Comparison of ENCODE assay signal across 16 cellular contexts in the genomic region with DNA sequence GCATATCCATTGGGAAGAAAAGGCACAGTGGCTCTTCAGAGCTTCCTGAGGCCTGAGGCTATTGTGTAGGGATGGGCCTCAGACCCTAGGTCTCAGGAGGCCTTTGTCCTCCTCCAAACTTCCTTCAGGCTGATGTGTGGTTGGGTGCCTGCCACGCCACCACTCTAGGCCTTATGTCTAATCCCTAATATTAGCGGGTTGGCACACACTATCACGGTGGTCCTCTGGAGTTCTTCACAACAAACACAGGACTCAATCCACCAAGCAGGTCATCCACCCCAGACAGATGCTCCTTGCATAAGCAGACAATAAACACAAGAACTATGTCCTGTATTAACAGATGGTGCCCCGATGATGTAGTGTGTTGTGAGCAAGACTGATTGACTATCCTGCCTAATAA. TPM values are rescaled to one million over a fixed set of nuclear protein-coding genes. Genes with fewer than 3 reads are reported as not detected.
DNase-seq lines count a peak whose midpoint lies in the region; ATAC-seq and TF ChIP-seq lines count a peak whose summit lies in the region.
"Had no signal": no experiment of that assay in that cellular context is flagged by ENCODE, and none has a peak within 500 bp of the region (broad histone marks: within the 10 kb centered on the region; RNA-seq: fewer than 3 reads in every experiment).

No MANE protein-coding gene starts in this region.

- H3K9me3 ChIP-seq in endodermal cell (ENCODE audit: control insufficient read depth, low read length): no peaks in the 10 kb centered on the region
- H3K9me3 ChIP-seq: A549, HAP-1 had no signal

- intact Hi-C loops in sciatic nerve (cut with DNase I): no loop called here
- intact Hi-C loops in activated naive CD4-positive, alpha-beta T cell treated with anti-CD3 and anti-CD28 coated beads for 36 hours (cut with micrococcal nuclease): no loop called here

- H3K4me3 ChIP-seq in endodermal cell (ENCODE audit: low read length): no peak overlapping the region
- H3K4me3 ChIP-seq: A549, HAP-1, K562 had no signal

- peaks cover 7% of the 10 kb centered on the region for H3K27me3 Mint-ChIP-seq in endodermal cell (ENCODE audit: insufficient read depth)
- peaks cover 19% of the 10 kb centered on the region for H3K27me3 Mint-ChIP-seq in activated naive CD4-positive, alpha-beta T cell treated with anti-CD3 and anti-CD28 coated beads for 36 hours (ENCODE audit: low read depth)

- no peaks in the 10 kb centered on the region for H3K4me1 Mint-ChIP-seq in endodermal cell
- no peaks in the 10 kb centered on the region for H3K4me1 Mint-ChIP-seq in activated naive CD4-positive, alpha-beta T cell treated with anti-CD3 and anti-CD28 coated beads for 36 hours (ENCODE audit: low read depth)
- H3K4me1 Mint-ChIP-seq: CD4-positive, CD25-positive, alpha-beta regulatory T cell had no signal

- TF ChIP-seq CTCF in endodermal cell (conservative IDR thresholded peaks at IDR 0.05): no peak

- peaks cover 10% of the 10 kb centered on the region for H3K27me3 ChIP-seq in endodermal cell (ENCODE audit: control insufficient read depth, insufficient read depth, low read length, poor library complexity, severe bottlenecking)

- no peak overlapping the region for H3K9ac ChIP-seq in endodermal cell (ENCODE audit: extremely low read depth, low read length, poor library complexity, severe bottlenecking)

- CTCF ChIA-PET in activated naive CD4-positive, alpha-beta T cell treated with anti-CD3 and anti-CD28 coated beads for 36 hours (lab: Charles Lee): no interaction called here

- no peaks in the 10 kb centered on the region for H3K4me1 ChIP-seq in endodermal cell (ENCODE audit: control insufficient read depth, insufficient read depth, low read length)
- H3K4me1 ChIP-seq: A549, HAP-1 had no signal

- H3K9me3 Mint-ChIP-seq in endodermal cell: no peaks in the 10 kb centered on the region
- no peaks in the 10 kb centered on the region for H3K9me3 Mint-ChIP-seq in activated naive CD4-positive, alpha-beta T cell treated with anti-CD3 and anti-CD28 coated beads for 36 hours

- no peaks in the 10 kb centered on the region for H3K36me3 ChIP-seq in endodermal cell (ENCODE audit: control insufficient read depth, insufficient read depth, low read length)
- H3K36me3 ChIP-seq: HAP-1 had no signal

- H3K36me3 Mint-ChIP-seq in endodermal cell (ENCODE audit: low read depth): no peaks in the 10 kb centered on the region
- no peaks in the 10 kb centered on the region for H3K36me3 Mint-ChIP-seq in activated naive CD4-positive, alpha-beta T cell treated with anti-CD3 and anti-CD28 coated beads for 36 hours (ENCODE audit: low read depth)
- H3K36me3 Mint-ChIP-seq: CD4-positive, CD25-positive, alpha-beta regulatory T cell had no signal

- 95 to 100% methylated on average over 1 to 4 of the region's 4 CpGs for WGBS in endodermal cell (ENCODE audit: insufficient coverage in 1 of 2, insufficient read length in 1 of 2), 2 experiments

- H3K4me3 Mint-ChIP-seq in endodermal cell: no peak overlapping the region
- no peak overlapping the region for H3K4me3 Mint-ChIP-seq in activated naive CD4-positive, alpha-beta T cell treated with anti-CD3 and anti-CD28 coated beads for 36 hours
- H3K4me3 Mint-ChIP-seq: CD4-positive, CD25-positive, alpha-beta regulatory T cell had no signal

- peak; percentile 76 for DNase-seq in DMS 273 (lab: John Stamatoyannopoulos, UW; ENCODE audit: unreplicated experiment)
- DNase-seq in NCI-H69 (lab: John Stamatoyannopoulos, UW): peak; percentile 23
- no peak for DNase-seq in endodermal cell
- no peak for DNase-seq in sciatic nerve (ENCODE audit: low spot score)
- no peak for DNase-seq in HT-29 (ENCODE audit: low spot score)
- DNase-seq in NCI-H1092 (lab: John Stamatoyannopoulos, UW): no peak
- DNase-seq in activated naive CD4-positive, alpha-beta T cell treated with anti-CD3 and anti-CD28 coated beads for 36 hours: no peak
- DNase-seq: CD4-positive, CD25-positive, alpha-beta regulatory T cell; DMS79 had no signal

- no peak overlapping the region for H3K27ac Mint-ChIP-seq in endodermal cell
- H3K27ac Mint-ChIP-seq in activated naive CD4-positive, alpha-beta T cell treated with anti-CD3 and anti-CD28 coated beads for 36 hours: no peak overlapping the region
- H3K27ac Mint-ChIP-seq: CD4-positive, CD25-positive, alpha-beta regulatory T cell had no signal

- peak overlapping the region; percentile 48 for H3K27ac ChIP-seq in endodermal cell (ENCODE audit: low read depth, low read length)
- H3K27ac ChIP-seq: A549, HL-60 had no signal

- ATAC-seq in sciatic nerve (peak; percentile 67), GM18907 (IDR thresholded peaks at IDR 0.05; ENCODE audit: unreplicated experiment) (no peak)
- ATAC-seq: A549, K562 had no signal

RNA-seq across cellular contexts. Expression of a gene that starts 31.0 kb away (rescaled TPM):
- total RNA-seq in endodermal cell (1 to 10 TPM; 4.4 to 5.5 TPM), sciatic nerve (not detected)
- 1.2 TPM for polyA plus RNA-seq in endodermal cell (2013, experiment 1 of 2)
- 0.99 TPM for polyA plus RNA-seq in endodermal cell (2013, experiment 2 of 2)
- 0.33 TPM in 1 of 2 replicates, not detected in the other for total RNA-seq in HT-29 (2014; rRNA removed; shearing (Covaris generic))
- total RNA-seq in activated naive CD4-positive, alpha-beta T cell treated with anti-CD3 and anti-CD28 coated beads for 36 hours: under 1 TPM; 0.29 to 0.30 TPM
- total RNA-seq: G401, K562 had no signal
- polyA plus RNA-seq: BJ; CD4-positive, CD25-positive, alpha-beta regulatory T cell had no signal

Comparison
In these comparisons a context has a peak if more than half of its experiments do, and no peak if none do; other contexts are left out.
1. DNase-seq: peak in DMS 273 (single experiment) and NCI-H69 (single experiment); none in endodermal cell (single experiment), sciatic nerve (single experiment), HT-29 (single experiment), NCI-H1092 (single experiment) and activated naive CD4-positive, alpha-beta T cell treated with anti-CD3 and anti-CD28 coated beads for 36 hours (single experiment).